21 cellular contexts compared by ENCODE assay signal in the genomic region with DNA sequence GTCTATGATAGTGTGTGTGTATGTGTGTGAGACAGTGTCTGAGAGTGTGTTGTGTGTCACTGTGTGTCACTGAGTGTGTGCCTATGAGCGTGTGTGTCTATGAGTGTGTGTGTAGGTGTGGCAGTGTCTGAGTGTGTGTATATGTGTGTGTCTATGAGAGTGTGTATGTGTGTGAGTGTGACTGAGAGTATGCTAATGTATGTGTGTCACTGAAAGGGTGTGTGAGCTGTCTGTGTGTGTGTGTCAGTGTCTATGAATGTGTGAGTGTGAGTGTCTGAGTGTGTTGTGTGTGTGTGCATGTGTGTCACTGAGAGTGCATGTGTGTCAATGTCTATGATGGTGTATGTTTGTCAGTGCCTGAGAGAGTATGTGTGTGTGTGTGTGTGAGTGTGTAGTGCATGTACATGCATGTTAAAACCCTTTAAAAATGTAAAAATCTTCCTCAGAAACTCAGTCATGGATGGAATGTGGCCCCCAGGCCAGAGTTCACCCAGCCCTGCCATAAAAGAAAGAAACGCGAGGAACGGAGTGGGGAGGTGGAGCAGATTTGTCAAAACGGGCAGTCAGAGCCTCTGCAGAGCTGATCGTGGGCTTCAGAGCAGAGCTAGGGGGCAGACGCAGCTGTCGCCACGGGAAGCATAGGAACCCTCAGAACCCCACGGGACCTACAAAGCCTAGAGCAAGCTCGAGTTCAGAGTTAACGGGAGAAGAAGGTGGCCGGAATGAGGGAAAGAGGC.
"Had no signal": no experiment of that assay in that cellular context is flagged by ENCODE, and none has a peak within 500 bp of the region (broad histone marks: within the 10 kb centered on the region; RNA-seq: fewer than 3 reads in every experiment).

No MANE protein-coding gene starts in this region.

- H3K36me3 ChIP-seq: esophagus muscularis mucosa, gastrocnemius medialis, stomach, transverse colon, vagina had no signal

- H3K27me3 ChIP-seq: gastrocnemius medialis, transverse colon, vagina had no signal

- H3K4me3 ChIP-seq: esophagus muscularis mucosa, gastrocnemius medialis, smooth muscle cell, stomach, transverse colon, vagina had no signal

- H3K4me2 ChIP-seq: smooth muscle cell had no signal

- H3K9me3 ChIP-seq: vagina had no signal

- H3K4me1 ChIP-seq: esophagus muscularis mucosa, gastrocnemius medialis, stomach, vagina had no signal

- H3K27ac ChIP-seq: esophagus muscularis mucosa, gastrocnemius medialis, stomach, vagina had no signal

- FAIRE-seq: astrocyte, colon, endothelial cell of umbilical vein, islet of Langerhans had no signal

- DNase-seq: activated CD4-positive, alpha-beta T cell treated with anti-CD3 and anti-CD28 coated beads for 4 hours; activated CD4-positive, alpha-beta T cell treated with anti-CD3 and anti-CD28 coated beads, Interleukin-2, amount 50 U/mL, for 48 hours; activated CD4-positive, CD25-positive, alpha-beta regulatory T cell; activated CD8-positive, alpha-beta memory T cell treated with anti-CD3 and anti-CD28 coated beads, Interleukin-2, amount 50 U/mL, for 48 hours; activated naive CD4-positive, alpha-beta T cell; activated T-cell treated with anti-CD3 and anti-CD28 coated beads, Interleukin-2, amount 50 U/mL, for 4 hours; effector memory CD4-positive, alpha-beta T cell; gastrocnemius medialis; head of caudate nucleus; left cardiac atrium; stimulated activated CD4-positive, alpha-beta T cell treated with anti-CD3 and anti-CD28 coated beads, Interleukin-15, amount 100 ng/mL, for 24 hours; stomach; transverse colon had no signal

- ATAC-seq: activated T-cell treated with anti-CD3 and anti-CD28 coated beads, Interleukin-2, amount 50 U/mL, for 4 hours; gastrocnemius medialis; left cardiac atrium; sciatic nerve had no signal
